8 cellular contexts compared by ENCODE assay signal in the genomic region with DNA sequence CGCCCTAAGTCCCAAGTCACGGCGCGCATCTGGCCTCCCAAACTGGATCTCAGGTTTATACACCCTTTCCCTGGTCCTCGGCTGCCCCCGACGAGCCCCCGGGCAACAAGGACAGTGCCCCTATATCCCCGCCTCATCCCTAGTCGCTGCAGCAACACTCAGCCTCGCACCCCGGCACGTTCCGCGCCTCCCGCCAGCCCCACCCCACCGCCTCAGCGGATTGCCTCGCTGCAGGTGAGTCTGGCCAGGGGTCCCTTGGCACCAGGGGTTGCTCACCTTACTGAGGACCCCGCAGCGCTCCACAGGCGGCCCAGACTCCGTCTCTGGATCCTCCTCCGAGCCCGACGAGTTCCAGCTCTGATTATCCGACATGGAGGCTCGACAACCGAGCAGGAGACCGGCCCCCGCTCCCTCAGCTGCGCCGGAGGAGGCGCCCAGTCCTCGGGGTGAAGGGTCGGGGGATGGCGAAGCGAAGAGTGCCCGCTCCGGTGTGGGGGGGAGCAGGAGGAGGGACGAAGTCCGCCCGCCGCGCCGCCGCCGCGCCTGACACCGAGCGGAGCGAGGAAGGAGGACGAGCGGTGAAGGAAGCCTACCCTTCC. TPM values are rescaled to one million over a fixed set of nuclear protein-coding genes. Genes with fewer than 3 reads are reported as not detected.
DNase-seq lines count a peak whose midpoint lies in the region; ATAC-seq and TF ChIP-seq lines count a peak whose summit lies in the region.

No MANE protein-coding gene starts in this region.

- H3K9me3 ChIP-seq in ascending aorta = no peaks in the 10 kb centered on the region

- intact Hi-C loops in ascending aorta (cut with DNase I) = loop anchor here (1.0 to 10.0 kb wide), 6 partner anchors 64 to 456 kb away; a partner anchor contains a TSS
- intact Hi-C loops in sciatic nerve (cut with DNase I) = no loop called here

- TF ChIP-seq CTCF in ascending aorta (IDR thresholded peaks at IDR 0.05) = no peak

- no peaks in the 10 kb centered on the region for H3K36me3 ChIP-seq in ascending aorta

- ATAC-seq in HG03039 (IDR thresholded peaks at IDR 0.05; ENCODE audit: unreplicated experiment) (peak; percentile 20), sciatic nerve (peak; percentile 62)

- H3K27me3 ChIP-seq in ascending aorta = no peaks in the 10 kb centered on the region

- peak overlapping the region; percentile 86 to 95 for H3K4me3 ChIP-seq in ascending aorta

- DNase-seq in NCI-H82 (lab: John Stamatoyannopoulos, UW) = peak; percentile 50
- DNase-seq in NCI-H82 treated with DMSO at 0.1 percent for 48 hours (lab: John Stamatoyannopoulos, UW; ENCODE audit: unreplicated experiment) = no peak
- DNase-seq in SHP77 treated with DMSO at 0.1 percent for 48 hours (lab: John Stamatoyannopoulos, UW) = peak; percentile 34
- DNase-seq in ascending aorta (ENCODE audit: low spot score in 2 of 2) = peak in 1 of 2 donors; percentile 77
- DNase-seq in hypothalamus (lab: John Stamatoyannopoulos, UW) = peak in 45 of 51 donors; percentile 14 to 83 (median 56)
- DNase-seq in sciatic nerve (ENCODE audit: low spot score) = peak; percentile 71
- no peak for DNase-seq in NCI-H1048 (lab: John Stamatoyannopoulos, UW)

- H3K4me1 ChIP-seq in ascending aorta = peaks cover 6 to 24% of the 10 kb centered on the region in 2 donors

- peak overlapping the region; percentile 93 to 95 for H3K27ac ChIP-seq in ascending aorta

RNA-seq across cellular contexts. Expression of a gene that starts 0.5 kb away (rescaled TPM):
- total RNA-seq in ascending aorta = 29.8 TPM
- total RNA-seq in sciatic nerve = 44.6 TPM

RNA-seq across cellular contexts. Expression of a gene that starts 0.8 kb away (rescaled TPM):
- total RNA-seq in ascending aorta (19.4 TPM), sciatic nerve (63.8 TPM)

Comparison
In these comparisons a context has a peak if more than half of its experiments do, and no peak if none do; other contexts are left out.
1. DNase-seq: peak in NCI-H82 (single experiment), SHP77 treated with DMSO at 0.1 percent for 48 hours (single experiment), hypothalamus (45 of 51) and sciatic nerve (single experiment); none in NCI-H82 treated with DMSO at 0.1 percent for 48 hours (single experiment) and NCI-H1048 (single experiment).